In genomic region chr11:130131957-130132850, GRCh38 we compare ENCODE assay signal across 8 cellular contexts.
DNase-seq lines count a peak whose midpoint lies in the region; ATAC-seq and TF ChIP-seq lines count a peak whose summit lies in the region.

No MANE protein-coding gene starts in this region.

- peaks cover 28% of the 10 kb centered on the region for H3K4me1 ChIP-seq in DOHH2 (ENCODE audit: control insufficient read depth, low read length)

- H3K4me2 ChIP-seq in DOHH2 (ENCODE audit: low read length): peak overlapping the region; percentile 26; the same call in 1 of the 2 replicates

- in situ Hi-C loops in brain microvascular endothelial cell (cut with HindIII; ENCODE audit: low pct_ligation_motif_present, low sequenced_read_pairs): loop anchor here (25.0 kb wide), 1 partner anchor 195 kb away; no protein-coding TSS in a partner anchor

- H3K36me3 ChIP-seq in DOHH2 (ENCODE audit: control insufficient read depth, low read length) (peaks cover 98% of the 10 kb centered on the region), brain microvascular endothelial cell (replicated peaks) (peaks cover 67% of the 10 kb centered on the region)

- peaks cover 11% of the 10 kb centered on the region for H3F3A ChIP-seq in DOHH2 (ENCODE audit: control insufficient read depth, insufficient read depth)

- H3K4me3 ChIP-seq in DOHH2 (ENCODE audit: low read length): no peak overlapping the region
- no peak overlapping the region for H3K4me3 ChIP-seq in brain microvascular endothelial cell (ENCODE audit: low read depth, low read length)

- H4K20me1 ChIP-seq in DOHH2 (ENCODE audit: control insufficient read depth, insufficient read depth, low read depth, low read length): no peaks in the 10 kb centered on the region

- H3K27me3 ChIP-seq in DOHH2 (ENCODE audit: control insufficient read depth, low read length) (no peaks in the 10 kb centered on the region), brain microvascular endothelial cell (replicated peaks) (no peaks in the 10 kb centered on the region)

- no peaks in the 10 kb centered on the region for H3K9me3 ChIP-seq in DOHH2 (ENCODE audit: control insufficient read depth, insufficient read depth, low read length)

- 0 out of 2 replicates have a peak, but pooled peaks cover 6% of the 10 kb centered on the region for H3K79me2 ChIP-seq in DOHH2 (ENCODE audit: control insufficient read depth, low read length)

- peak; percentile 77 for TF ChIP-seq CTCF in DOHH2 (IDR thresholded peaks at IDR 0.05; ENCODE audit: low read depth, low read length, poor library complexity, severe bottlenecking)
- TF ChIP-seq CTCF in brain microvascular endothelial cell (IDR thresholded peaks at IDR 0.05; ENCODE audit: low read depth, low read length, missing control alignments): peak; percentile 84

- peak overlapping the region; percentile 8; the same call in 1 of the 2 replicates for H3K27ac ChIP-seq in DOHH2 (ENCODE audit: low read depth, low read length)
- H3K27ac ChIP-seq in brain microvascular endothelial cell: no peak overlapping the region

- ATAC-seq in GM21723 (IDR thresholded peaks at IDR 0.05; ENCODE audit: unreplicated experiment): peak; percentile 85
- no peak for ATAC-seq in HG03280 (IDR thresholded peaks at IDR 0.05; ENCODE audit: unreplicated experiment)

- DNase-seq in NCI-H1048 (lab: John Stamatoyannopoulos, UW) (peak; percentile 49), T-helper 1 cell (peak in 4 of 5 donors; percentile 17 to 54 (median 34)), brain microvascular endothelial cell (peak; percentile 64), kidney glomerular epithelial cell (lab: John Stamatoyannopoulos, UW) (peak; percentile 66)
- DNase-seq in stimulated activated CD8-positive, alpha-beta memory T cell treated with anti-CD3 and anti-CD28 coated beads, Interleukin-15, amount 100 ng/mL, for 1 hour (ENCODE audit: low read depth): peak; percentile 16

- H3K9me2 ChIP-seq in DOHH2 (replicated peaks; ENCODE audit: control insufficient read depth, low read length): no peaks in the 10 kb centered on the region

Comparison
In these comparisons a context has a peak if more than half of its experiments do, and no peak if none do; other contexts are left out.
1. DNase-seq: peak in every context shown above with its lines; median percentile 66 in kidney glomerular epithelial cell; 64 in brain microvascular endothelial cell; 49 in NCI-H1048; 34 in T-helper 1 cell; 16 in stimulated activated CD8-positive, alpha-beta memory T cell treated with anti-CD3 and anti-CD28 coated beads, Interleukin-15, amount 100 ng/mL, for 1 hour.